Comparison of ENCODE assay signal across 13 cellular contexts in the genomic region with DNA sequence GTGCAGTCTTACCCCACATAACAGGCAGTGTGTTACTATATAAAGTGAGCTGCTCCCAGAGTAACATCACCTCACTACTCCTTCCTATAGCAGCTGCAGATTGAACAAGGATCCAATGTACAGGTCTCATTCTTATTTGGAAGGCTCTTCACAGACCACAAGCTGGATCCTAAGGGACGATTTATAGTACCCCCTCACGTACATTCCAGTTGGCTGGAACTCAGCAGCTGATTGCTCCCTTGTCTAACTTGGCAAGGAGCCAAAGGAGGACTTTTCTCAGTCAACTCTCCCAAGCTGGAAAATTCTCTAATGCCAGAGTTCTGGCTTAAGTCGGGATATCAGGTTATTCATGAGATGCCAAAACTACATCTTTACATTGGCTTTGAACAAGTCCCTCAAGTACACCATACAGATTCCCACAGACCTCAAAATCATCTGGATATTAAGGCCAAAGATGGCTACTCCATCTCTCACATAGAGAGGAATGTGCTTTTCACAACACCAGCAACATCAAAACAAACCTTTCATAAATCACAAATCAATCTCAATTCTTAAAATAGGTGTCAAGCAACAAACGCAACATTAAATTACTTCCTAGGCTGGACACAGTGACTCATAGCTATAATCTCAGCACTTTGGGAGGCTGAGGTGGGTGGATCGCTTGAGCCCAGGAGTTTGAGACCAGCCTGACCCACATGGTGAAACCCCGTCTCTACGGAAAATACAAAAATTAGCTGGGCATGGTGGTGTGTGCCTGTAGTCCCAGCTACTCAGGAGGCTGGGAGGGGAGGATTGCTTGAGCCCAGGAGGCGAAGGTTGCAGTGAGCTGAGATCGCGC. TPM values are rescaled to one million over a fixed set of nuclear protein-coding genes. Genes with fewer than 3 reads are reported as not detected.
A peak's percentile ranks its signal among the peaks of the same experiment; 100 is the strongest.
DNase-seq lines count a peak whose midpoint lies in the region; ATAC-seq and TF ChIP-seq lines count a peak whose summit lies in the region.
"Had no signal": no experiment of that assay in that cellular context is flagged by ENCODE, and none has a peak within 500 bp of the region (broad histone marks: within the 10 kb centered on the region; RNA-seq: fewer than 3 reads in every experiment).

No MANE protein-coding gene starts in this region.

- TF ChIP-seq POLR2A in esophagus muscularis mucosa (IDR thresholded peaks at IDR 0.05; ENCODE audit: low read depth) (no peak), suprapubic skin (IDR thresholded peaks at IDR 0.05) (no peak)

- peak; percentile 34 for DNase-seq in T-helper 2 cell treated with Interferon-gamma antibody and Interleukin-4, amounts not matched to agents 5 μg/mL and 100 μg/mL, for 36 hours (ENCODE audit: low spot score)
- DNase-seq in T-helper 2 cell (no peak), SJCRH30 (peak; percentile 36 to 62), esophagus muscularis mucosa (ENCODE audit: extremely low spot score) (no peak), suprapubic skin (ENCODE audit: low spot score in 2 of 2) (no peak), NOMO-1 (lab: John Stamatoyannopoulos, UW; ENCODE audit: unreplicated experiment in 2 of 2) (no peak), type B pancreatic cell (ENCODE audit: extremely low spot score, unreplicated experiment) (no peak)
- DNase-seq: AML-193; heart right ventricle; NCI-H1092 treated with DMSO at 0.1 percent for 48 hours; stimulated activated CD8-positive, alpha-beta memory T cell treated with anti-CD3 and anti-CD28 coated beads, Interleukin-4, amount 100 ng/mL, for 48 hours had no signal

- no peaks in the 10 kb centered on the region for H3K27me3 Mint-ChIP-seq in T-helper 2 cell treated with Interferon-gamma antibody and Interleukin-4, amounts not matched to agents 5 μg/mL and 100 μg/mL, for 36 hours (ENCODE audit: low read depth)
- no peaks in the 10 kb centered on the region for H3K27me3 Mint-ChIP-seq in stimulated activated memory B cell treated with anti-CD40 and anti-IgM and Interleukin-4, amounts not matched to agents 10 μg/mL and 1 μg/mL and 100 μg/mL, for 72 hours
- H3K27me3 Mint-ChIP-seq in type B pancreatic cell = no peaks in the 10 kb centered on the region

- TF ChIP-seq CTCF in esophagus muscularis mucosa (IDR thresholded peaks at IDR 0.05) (no peak), suprapubic skin (IDR thresholded peaks at IDR 0.05) (no peak), type B pancreatic cell (conservative IDR thresholded peaks at IDR 0.05) (no peak)

- ATAC-seq in stimulated activated memory B cell treated with anti-CD40 and anti-IgM and Interleukin-4, amounts not matched to agents 10 μg/mL and 1 μg/mL and 100 μg/mL, for 72 hours = no peak
- ATAC-seq: Right ventricle myocardium inferior had no signal

- no peaks in the 10 kb centered on the region for H3K9me3 ChIP-seq in SJCRH30 (replicated peaks)
- H3K9me3 ChIP-seq in esophagus muscularis mucosa = no peaks in the 10 kb centered on the region
- H3K9me3 ChIP-seq in suprapubic skin = no peaks in the 10 kb centered on the region
- H3K9me3 ChIP-seq: heart right ventricle had no signal

- H3K27ac Mint-ChIP-seq in T-helper 2 cell treated with Interferon-gamma antibody and Interleukin-4, amounts not matched to agents 5 μg/mL and 100 μg/mL, for 36 hours = peak overlapping the region; percentile 98
- peak overlapping the region; percentile 99 for H3K27ac Mint-ChIP-seq in stimulated activated memory B cell treated with anti-CD40 and anti-IgM and Interleukin-4, amounts not matched to agents 10 μg/mL and 1 μg/mL and 100 μg/mL, for 72 hours
- no peak overlapping the region for H3K27ac Mint-ChIP-seq in type B pancreatic cell

- TF ChIP-seq EP300 in esophagus muscularis mucosa (IDR thresholded peaks at IDR 0.05) (no peak), suprapubic skin (IDR thresholded peaks at IDR 0.05) (no peak)

- peaks cover 40% of the 10 kb centered on the region for H3K36me3 Mint-ChIP-seq in T-helper 2 cell treated with Interferon-gamma antibody and Interleukin-4, amounts not matched to agents 5 μg/mL and 100 μg/mL, for 36 hours (ENCODE audit: low read depth)
- H3K36me3 Mint-ChIP-seq in stimulated activated memory B cell treated with anti-CD40 and anti-IgM and Interleukin-4, amounts not matched to agents 10 μg/mL and 1 μg/mL and 100 μg/mL, for 72 hours = peaks cover 28% of the 10 kb centered on the region
- peaks cover 14% of the 10 kb centered on the region for H3K36me3 Mint-ChIP-seq in type B pancreatic cell

- no peaks in the 10 kb centered on the region for H3K9me3 Mint-ChIP-seq in T-helper 2 cell treated with Interferon-gamma antibody and Interleukin-4, amounts not matched to agents 5 μg/mL and 100 μg/mL, for 36 hours
- no peaks in the 10 kb centered on the region for H3K9me3 Mint-ChIP-seq in stimulated activated memory B cell treated with anti-CD40 and anti-IgM and Interleukin-4, amounts not matched to agents 10 μg/mL and 1 μg/mL and 100 μg/mL, for 72 hours
- no peaks in the 10 kb centered on the region for H3K9me3 Mint-ChIP-seq in type B pancreatic cell

- WGBS in esophagus muscularis mucosa = 68% methylated on average over 10 of the region's 10 CpGs
- 72% methylated on average over 10 of the region's 10 CpGs for WGBS in suprapubic skin

- H3K4me1 Mint-ChIP-seq in T-helper 2 cell treated with Interferon-gamma antibody and Interleukin-4, amounts not matched to agents 5 μg/mL and 100 μg/mL, for 36 hours (ENCODE audit: low read depth) = peaks cover 77% of the 10 kb centered on the region
- H3K4me1 Mint-ChIP-seq in stimulated activated memory B cell treated with anti-CD40 and anti-IgM and Interleukin-4, amounts not matched to agents 10 μg/mL and 1 μg/mL and 100 μg/mL, for 72 hours = peaks cover 45% of the 10 kb centered on the region
- H3K4me1 Mint-ChIP-seq in type B pancreatic cell (ENCODE audit: unreplicated experiment) = peaks cover 9% of the 10 kb centered on the region

- H3K27me3 ChIP-seq in SJCRH30 (no peaks in the 10 kb centered on the region), esophagus muscularis mucosa (no peaks in the 10 kb centered on the region), suprapubic skin (no peaks in the 10 kb centered on the region)
- H3K27me3 ChIP-seq: heart right ventricle had no signal

- H3K4me3 Mint-ChIP-seq in T-helper 2 cell treated with Interferon-gamma antibody and Interleukin-4, amounts not matched to agents 5 μg/mL and 100 μg/mL, for 36 hours = peak overlapping the region; percentile 85
- no peak overlapping the region for H3K4me3 Mint-ChIP-seq in stimulated activated memory B cell treated with anti-CD40 and anti-IgM and Interleukin-4, amounts not matched to agents 10 μg/mL and 1 μg/mL and 100 μg/mL, for 72 hours
- H3K4me3 Mint-ChIP-seq in type B pancreatic cell = no peak overlapping the region

- H3K27ac ChIP-seq in SJCRH30 (no peak overlapping the region), esophagus muscularis mucosa (replicated peaks in 1 of 4) (peak overlapping the region; percentile 52 to 71 (median 68)), suprapubic skin (no peak overlapping the region)

- H3K4me3 ChIP-seq in SJCRH30 (no peak overlapping the region), esophagus muscularis mucosa (no peak overlapping the region), suprapubic skin (no peak overlapping the region)
- H3K4me3 ChIP-seq: heart right ventricle had no signal

- H3K36me3 ChIP-seq in SJCRH30 (no peaks in the 10 kb centered on the region), esophagus muscularis mucosa (peaks cover 0 to 14% (median 3%) of the 10 kb centered on the region in 4 donors), suprapubic skin (no peaks in the 10 kb centered on the region)

- H3K4me1 ChIP-seq in SJCRH30 (no peaks in the 10 kb centered on the region), esophagus muscularis mucosa (peaks cover 30 to 82% (median 79%) of the 10 kb centered on the region in 4 donors), suprapubic skin (peaks cover 27% of the 10 kb centered on the region)

- intact Hi-C loops in esophagus muscularis mucosa (cut with DNase I) = no loop called here

RNA-seq across cellular contexts. Expression of gene SMG6, which starts 39.3 kb away (rescaled TPM):
- 10.5 and 13.0 TPM in 2 replicates for total RNA-seq in SJCRH30 (2014; rRNA removed; shearing (Covaris generic))
- total RNA-seq in esophagus muscularis mucosa = 10 to 100 TPM; 38.2 to 67.7 (median 47.7) TPM
- 10 to 100 TPM; 29.6 to 58.6 (median 45.5) TPM for total RNA-seq in suprapubic skin
- 30.3 and 39.0 TPM in 2 replicates for total RNA-seq in type B pancreatic cell (ENCODE audit: low replicate concordance)

RNA-seq across cellular contexts. Expression of gene SRR, which starts 39.5 kb away (rescaled TPM):
- 6.3 and 8.7 TPM in 2 replicates for total RNA-seq in SJCRH30 (2014; rRNA removed; shearing (Covaris generic))
- total RNA-seq in esophagus muscularis mucosa (10 to 100 TPM; 14.4 to 19.6 (median 15.5) TPM), suprapubic skin (10 to 100 TPM in 3 of 4 donors, 1 to 10 TPM in 1; 4.0 to 13.9 (median 11.2) TPM), type B pancreatic cell (ENCODE audit: low replicate concordance) (10.8 and 14.4 TPM in 2 replicates)

Comparison
In these comparisons a context has a peak if more than half of its experiments do, and no peak if none do; other contexts are left out.
1. DNase-seq: peak in T-helper 2 cell treated with Interferon-gamma antibody and Interleukin-4, amounts not matched to agents 5 μg/mL and 100 μg/mL, for 36 hours (single experiment) and SJCRH30 (2 of 2); none in T-helper 2 cell (0 of 5), esophagus muscularis mucosa (single experiment), suprapubic skin (0 of 2), NOMO-1 (0 of 2) and type B pancreatic cell (single experiment).
2. H3K27ac ChIP-seq: peak in esophagus muscularis mucosa (4 of 4); none in SJCRH30 (single experiment) and suprapubic skin (single experiment).